Comparison of ENCODE assay signal across 22 cellular contexts in genomic region chr4:125624951-125625350, GRCh38.
A peak's percentile ranks its signal among the peaks of the same experiment; 100 is the strongest.
DNase-seq lines count a peak whose midpoint lies in the region; TF ChIP-seq lines count a peak whose summit lies in the region.
"Had no signal": no experiment of that assay in that cellular context is flagged by ENCODE, and none has a peak within 500 bp of the region (broad histone marks: within the 10 kb centered on the region; RNA-seq: fewer than 3 reads in every experiment).

No MANE protein-coding gene starts in this region.

- H3K79me1 ChIP-seq in trophoblast cell (ENCODE audit: low read length) (no peaks in the 10 kb centered on the region), H9 (ENCODE audit: insufficient read depth, low read depth, low read length, poor library complexity, severe bottlenecking) (no peaks in the 10 kb centered on the region)

- no peak overlapping the region for H3K9ac ChIP-seq in mammary epithelial cell (ENCODE audit: insufficient read depth, low read length)
- H3K9ac ChIP-seq in trophoblast cell (ENCODE audit: low read length): no peak overlapping the region
- no peak overlapping the region for H3K9ac ChIP-seq in H9 (ENCODE audit: extremely low read depth, insufficient read length, low read length)
- H3K9ac ChIP-seq: BLaER1 treated with 17β-estradiol and CSF1 and Interleukin-3, amounts not matched to agents 10 nM and 100 nM had no signal

- no peaks in the 10 kb centered on the region for H3K36me3 ChIP-seq in breast epithelium
- H3K36me3 ChIP-seq in mammary epithelial cell (ENCODE audit: insufficient read depth, low read length): no peaks in the 10 kb centered on the region
- no peaks in the 10 kb centered on the region for H3K36me3 ChIP-seq in trophoblast cell (ENCODE audit: control insufficient read depth in 1 of 2, insufficient read depth in 2 of 2, low read length in 2 of 2)
- H3K36me3 ChIP-seq in CD4-positive, alpha-beta memory T cell (ENCODE audit: insufficient read depth, low read length): no peaks in the 10 kb centered on the region
- H3K36me3 ChIP-seq: BLaER1 treated with 17β-estradiol and CSF1 and Interleukin-3, amounts not matched to agents 10 nM and 100 nM had no signal

- no peak overlapping the region for H3K27ac ChIP-seq in breast epithelium
- H3K27ac ChIP-seq in mammary epithelial cell (ENCODE audit: insufficient read depth, low read depth, low read length): no peak overlapping the region
- no peak overlapping the region for H3K27ac ChIP-seq in trophoblast cell (ENCODE audit: low read depth, low read length)
- H3K27ac ChIP-seq in H9 (ENCODE audit: insufficient read length, low read depth, low read length): no peak overlapping the region
- H3K27ac ChIP-seq in CD4-positive, alpha-beta memory T cell (ENCODE audit: low read depth, low read length): no peak overlapping the region
- H3K27ac ChIP-seq: BLaER1 treated with 17β-estradiol and CSF1 and Interleukin-3, amounts not matched to agents 10 nM and 100 nM; C4-2B had no signal

- H3K14ac ChIP-seq in trophoblast cell (ENCODE audit: low read length): no peak overlapping the region
- H3K14ac ChIP-seq in H9 (ENCODE audit: insufficient read depth, low read length): no peak overlapping the region

- no peak overlapping the region for H3K4ac ChIP-seq in trophoblast cell (ENCODE audit: low read depth, low read length)
- H3K4ac ChIP-seq in H9 (ENCODE audit: low read depth, low read length): no peak overlapping the region

- no peaks in the 10 kb centered on the region for H3K27me3 ChIP-seq in breast epithelium
- no peaks in the 10 kb centered on the region for H3K27me3 ChIP-seq in mammary epithelial cell (ENCODE audit: insufficient read depth, low read length)
- H3K27me3 ChIP-seq in trophoblast cell (ENCODE audit: insufficient read depth, low read length): no peaks in the 10 kb centered on the region
- H3K27me3 ChIP-seq in H9 (ENCODE audit: insufficient read depth, low read length): no peaks in the 10 kb centered on the region
- no peaks in the 10 kb centered on the region for H3K27me3 ChIP-seq in CD4-positive, alpha-beta memory T cell (ENCODE audit: insufficient read depth, low read length)
- H3K27me3 ChIP-seq: BLaER1 treated with 17β-estradiol and CSF1 and Interleukin-3, amounts not matched to agents 10 nM and 100 nM had no signal

- peak; percentile 29 for DNase-seq in MCF 10A (ENCODE audit: unreplicated experiment)
- DNase-seq in breast epithelium (ENCODE audit: low spot score in 2 of 2): no peak
- peak; percentile 4 for DNase-seq in mammary epithelial cell
- peak; percentile 54 for DNase-seq in epithelial cell of esophagus (ENCODE audit: low read depth)
- no peak for DNase-seq in trophoblast cell
- no peak for DNase-seq in H9
- no peak for DNase-seq in SHP77 (lab: John Stamatoyannopoulos, UW)
- no peak for DNase-seq in CD4-positive, alpha-beta memory T cell
- DNase-seq: 8988T; ACHN; CD4-positive, alpha-beta T cell; CD8-positive, alpha-beta memory T cell; DMS 273 treated with DMSO at 0.1 percent for 48 hours; DMS153; DMS53; DMS79; DND-41; EL; GDM1 had no signal

- intact Hi-C loops in MCF 10A (cut with micrococcal nuclease) (no loop called here), breast epithelium (cut with DNase I; ENCODE audit: low total_unique reads) (no loop called here), mammary epithelial cell (cut with micrococcal nuclease) (no loop called here)
- intact Hi-C loops in CD4-positive, alpha-beta memory T cell (cut with micrococcal nuclease): no loop called here

- WGBS in mammary epithelial cell (ENCODE audit: low coverage, missing lambda C conversion rate): 85% methylated on average over 1 of the region's 1 CpG
- no CpG with 5 or more reads among the region's 1 CpG for WGBS in trophoblast cell (ENCODE audit: extremely low coverage, insufficient coverage, insufficient read length)
- no CpG with 5 or more reads among the region's 1 CpG for WGBS in H9 (ENCODE audit: extremely low coverage, insufficient read length, low lambda C conversion rate)

- H3K27me3 Mint-ChIP-seq in MCF 10A (ENCODE audit: insufficient read depth, unreplicated experiment) (no peaks in the 10 kb centered on the region), H9 (ENCODE audit: low read depth) (no peaks in the 10 kb centered on the region)
- no peaks in the 10 kb centered on the region for H3K27me3 Mint-ChIP-seq in CD4-positive, alpha-beta memory T cell
- H3K27me3 Mint-ChIP-seq: CD4-positive, alpha-beta T cell; CD8-positive, alpha-beta memory T cell had no signal

- H4K12ac ChIP-seq in trophoblast cell (ENCODE audit: low read depth, low read length): no peak overlapping the region

- no peak for TF ChIP-seq POLR2A in breast epithelium (IDR thresholded peaks at IDR 0.05)

- H3K4me1 ChIP-seq in breast epithelium: no peaks in the 10 kb centered on the region
- H3K4me1 ChIP-seq in mammary epithelial cell (ENCODE audit: insufficient read depth, low read length): no peaks in the 10 kb centered on the region
- H3K4me1 ChIP-seq in trophoblast cell (ENCODE audit: control insufficient read depth in 1 of 2, insufficient read depth in 2 of 2, low read length in 2 of 2): no peaks in the 10 kb centered on the region
- no peaks in the 10 kb centered on the region for H3K4me1 ChIP-seq in H9 (ENCODE audit: insufficient read depth, low read length)
- H3K4me1 ChIP-seq in CD4-positive, alpha-beta memory T cell (ENCODE audit: insufficient read depth, low read length): no peaks in the 10 kb centered on the region
- H3K4me1 ChIP-seq: BLaER1 treated with 17β-estradiol and CSF1 and Interleukin-3, amounts not matched to agents 10 nM and 100 nM had no signal

- H3K79me2 ChIP-seq in mammary epithelial cell (ENCODE audit: insufficient read depth, low read length) (no peaks in the 10 kb centered on the region), trophoblast cell (ENCODE audit: control insufficient read depth, insufficient read depth, low read length, poor library complexity) (no peaks in the 10 kb centered on the region), H9 (ENCODE audit: insufficient read depth, low read length) (no peaks in the 10 kb centered on the region)

- H3K23me2 ChIP-seq in H9 (ENCODE audit: insufficient read length, low read depth, low read length, poor library complexity, severe bottlenecking): no peaks in the 10 kb centered on the region

- H3T11ph ChIP-seq in H9 (ENCODE audit: low read length): no peak overlapping the region

- H3K23ac ChIP-seq in trophoblast cell (ENCODE audit: low read length): peak overlapping the region; percentile 74
- H3K23ac ChIP-seq in H9 (ENCODE audit: insufficient read length, low read depth, low read length): no peak overlapping the region

- H3K18ac ChIP-seq in trophoblast cell (ENCODE audit: low read length): no peak overlapping the region
- H3K18ac ChIP-seq in H9 (ENCODE audit: insufficient read length, low read depth, low read length): no peak overlapping the region

- H3K4me3 ChIP-seq in breast epithelium (no peak overlapping the region), mammary epithelial cell (replicated peaks in 1 of 3; ENCODE audit: insufficient read depth in 1 of 3, low read depth in 2 of 3, low read length in 3 of 3) (no peak overlapping the region), epithelial cell of esophagus (ENCODE audit: low read length) (no peak overlapping the region), trophoblast cell (ENCODE audit: low read depth, low read length) (no peak overlapping the region)
- H3K4me3 ChIP-seq in CD4-positive, alpha-beta memory T cell (ENCODE audit: low read length in 2 of 2): no peak overlapping the region
- H3K4me3 ChIP-seq: BLaER1 treated with 17β-estradiol and CSF1 and Interleukin-3, amounts not matched to agents 10 nM and 100 nM; GM12878 had no signal

- no peaks in the 10 kb centered on the region for H4K20me1 ChIP-seq in mammary epithelial cell (ENCODE audit: insufficient read depth, low read length)
- H4K20me1 ChIP-seq in H9 (ENCODE audit: control insufficient read depth, insufficient read depth, insufficient read length): no peaks in the 10 kb centered on the region
- H4K20me1 ChIP-seq: BLaER1 treated with 17β-estradiol and CSF1 and Interleukin-3, amounts not matched to agents 10 nM and 100 nM had no signal

- no peak overlapping the region for H2BK15ac ChIP-seq in H9 (ENCODE audit: low read depth, low read length)

- CTCF ChIA-PET in MCF 10A (lab: Yijun Ruan, JAX): no interaction called here
- CTCF ChIA-PET in mammary epithelial cell (lab: Charles Lee; ENCODE audit: low non-redundant PET): no interaction called here
- CTCF ChIA-PET in CD4-positive, alpha-beta memory T cell (lab: Charles Lee; ENCODE audit: partially characterized antibody): no interaction called here

- H2AFZ ChIP-seq in mammary epithelial cell (ENCODE audit: low read depth, low read length): no peak overlapping the region
- H2AFZ ChIP-seq in trophoblast cell (ENCODE audit: insufficient read depth, low read length, poor library complexity): no peak overlapping the region
- no peak overlapping the region for H2AFZ ChIP-seq in H9 (ENCODE audit: low read length)

- no TSS peak for BruUV-seq in MCF 10A (replicated peaks; lab: Mats Ljungman, UMichigan)
- no TSS peak for BruUV-seq in mammary epithelial cell (replicated peaks; lab: Mats Ljungman, UMichigan)

- dilution Hi-C loops in mammary epithelial cell (cut with HindIII; ENCODE audit: low sequenced_read_pairs): no loop called here

- no peak overlapping the region for H2BK20ac ChIP-seq in H9 (ENCODE audit: low read depth, low read length, poor library complexity, severe bottlenecking)

- H3K4me3 Mint-ChIP-seq in MCF 10A (ENCODE audit: unreplicated experiment) (no peak overlapping the region), H9 (no peak overlapping the region)
- H3K4me3 Mint-ChIP-seq in CD4-positive, alpha-beta memory T cell: no peak overlapping the region
- H3K4me3 Mint-ChIP-seq: CD4-positive, alpha-beta T cell; CD8-positive, alpha-beta memory T cell had no signal

- in situ Hi-C loops in mammary epithelial cell (cut with MboI; ENCODE audit: low sequenced_read_pairs in 2 of 2): no loop called here

- no peak overlapping the region for H3K4me2 ChIP-seq in mammary epithelial cell (ENCODE audit: insufficient read depth, low read depth, low read length)
- no peak overlapping the region for H3K4me2 ChIP-seq in trophoblast cell (ENCODE audit: low read length)
- no peak overlapping the region for H3K4me2 ChIP-seq in H9 (ENCODE audit: insufficient read depth, insufficient read length, low read length)
- H3K4me2 ChIP-seq: BLaER1 treated with 17β-estradiol and CSF1 and Interleukin-3, amounts not matched to agents 10 nM and 100 nM had no signal

- H3K4me1 Mint-ChIP-seq in MCF 10A (ENCODE audit: insufficient read depth, unreplicated experiment): peaks cover 13% of the 10 kb centered on the region
- peaks cover 4 to 11% of the 10 kb centered on the region in 2 experiments for H3K4me1 Mint-ChIP-seq in H9
- H3K4me1 Mint-ChIP-seq in CD4-positive, alpha-beta memory T cell: no peaks in the 10 kb centered on the region
- H3K4me1 Mint-ChIP-seq: CD8-positive, alpha-beta memory T cell had no signal

- no peak for TF ChIP-seq CTCF in MCF 10A (IDR thresholded peaks at IDR 0.05; ENCODE audit: unreplicated experiment)
- TF ChIP-seq CTCF in breast epithelium (IDR thresholded peaks at IDR 0.05): no peak
- TF ChIP-seq CTCF in mammary epithelial cell (conservative IDR thresholded peaks at IDR 0.05 in 1 of 2, IDR thresholded peaks at IDR 0.05 in 1 of 2; ENCODE audit: extremely low read depth in 1 of 2, insufficient read depth in 1 of 2, low read depth in 1 of 2, low read length in 2 of 2): no peak
- no peak for TF ChIP-seq CTCF in epithelial cell of esophagus (IDR thresholded peaks at IDR 0.05; ENCODE audit: insufficient read depth, low read depth, low read length, missing control alignments)
- no peak for TF ChIP-seq CTCF in H9 (conservative IDR thresholded peaks at IDR 0.05)

- H4K8ac ChIP-seq in trophoblast cell (ENCODE audit: low read depth, low read length) (no peak overlapping the region), H9 (replicated peaks; ENCODE audit: insufficient read length, low read depth, low read length) (no peak overlapping the region)

- POLR2A ChIA-PET in MCF 10A (lab: Yijun Ruan, JAX): interaction anchor here (1.1 kb wide), 1 partner anchor 111 kb away, joined by 3 read pairs; no protein-coding TSS in a partner anchor
- POLR2A ChIA-PET in CD4-positive, alpha-beta memory T cell (lab: Charles Lee; ENCODE audit: partially characterized antibody): no interaction called here

- no peak overlapping the region for H4K91ac ChIP-seq in trophoblast cell (ENCODE audit: low read depth, low read length)
- H4K91ac ChIP-seq in H9 (ENCODE audit: insufficient read length, low read depth, low read length): no peak overlapping the region

- peaks cover 10% of the 10 kb centered on the region for H3K36me3 Mint-ChIP-seq in MCF 10A (ENCODE audit: insufficient read depth, unreplicated experiment)
- no peaks in the 10 kb centered on the region for H3K36me3 Mint-ChIP-seq in H9 (ENCODE audit: insufficient read depth in 1 of 3, low read depth in 3 of 3)
- no peaks in the 10 kb centered on the region for H3K36me3 Mint-ChIP-seq in CD4-positive, alpha-beta memory T cell
- H3K36me3 Mint-ChIP-seq: CD8-positive, alpha-beta memory T cell had no signal

- H3K9me3 Mint-ChIP-seq in MCF 10A (ENCODE audit: unreplicated experiment): no peaks in the 10 kb centered on the region
- H3K9me3 Mint-ChIP-seq in H9: no peaks in the 10 kb centered on the region
- H3K9me3 Mint-ChIP-seq in CD4-positive, alpha-beta memory T cell: peaks cover 0 to 7% (median 0%) of the 10 kb centered on the region in 8 donors

- no peak overlapping the region for H3K27ac Mint-ChIP-seq in MCF 10A (ENCODE audit: low read depth, unreplicated experiment)
- H3K27ac Mint-ChIP-seq in H9: no peak overlapping the region
- no peak overlapping the region for H3K27ac Mint-ChIP-seq in CD4-positive, alpha-beta memory T cell
- H3K27ac Mint-ChIP-seq: CD4-positive, alpha-beta T cell; CD8-positive, alpha-beta memory T cell had no signal

- no peak overlapping the region for H2AK5ac ChIP-seq in trophoblast cell (ENCODE audit: low read length)
- no peak overlapping the region for H2AK5ac ChIP-seq in H9 (ENCODE audit: insufficient read length, low read length)

- H3K9me3 ChIP-seq in breast epithelium (no peaks in the 10 kb centered on the region), mammary epithelial cell (replicated peaks; ENCODE audit: insufficient read depth, low read length) (no peaks in the 10 kb centered on the region), trophoblast cell (ENCODE audit: insufficient read depth, low read depth, low read length) (no peaks in the 10 kb centered on the region), H9 (ENCODE audit: control insufficient read depth, low read depth, low read length) (no peaks in the 10 kb centered on the region)
- no peaks in the 10 kb centered on the region for H3K9me3 ChIP-seq in CD4-positive, alpha-beta memory T cell (ENCODE audit: control insufficient read depth in 1 of 2, low read length in 2 of 2)
- H3K9me3 ChIP-seq: BLaER1 treated with 17β-estradiol and CSF1 and Interleukin-3, amounts not matched to agents 10 nM and 100 nM had no signal

- H2BK5ac ChIP-seq in trophoblast cell (ENCODE audit: low read depth, low read length, poor library complexity): no peak overlapping the region
- no peak overlapping the region for H2BK5ac ChIP-seq in H9 (ENCODE audit: insufficient read length, low read length)

- H4K5ac ChIP-seq in H9 (ENCODE audit: insufficient read length, low read depth, low read length): no peak overlapping the region

- H3K56ac ChIP-seq in H9 (ENCODE audit: insufficient read length, low read depth, low read length): no peak overlapping the region

- H2BK120ac ChIP-seq in trophoblast cell (ENCODE audit: insufficient read depth, low read length, poor library complexity) (no peak overlapping the region), H9 (ENCODE audit: low read depth, low read length, poor library complexity, severe bottlenecking) (no peak overlapping the region)

- H2BK12ac ChIP-seq in trophoblast cell (ENCODE audit: low read length) (no peak overlapping the region), H9 (ENCODE audit: insufficient read length, low read depth, low read length) (no peak overlapping the region)

Comparison
In these comparisons a context has a peak if more than half of its experiments do, and no peak if none do; other contexts are left out.
1. DNase-seq: peak in MCF 10A (single experiment), mammary epithelial cell (single experiment) and epithelial cell of esophagus (single experiment); none in breast epithelium (0 of 2), trophoblast cell (0 of 2), H9 (single experiment), SHP77 (0 of 2) and CD4-positive, alpha-beta memory T cell (0 of 5).